In genomic region chrY:2949590-2950252, GRCh38 we compare ENCODE assay signal across 20 cellular contexts. TPM values are rescaled to one million over a fixed set of nuclear protein-coding genes. Genes with fewer than 3 reads are reported as not detected.
A peak's percentile ranks its signal among the peaks of the same experiment; 100 is the strongest.
DNase-seq lines count a peak whose midpoint lies in the region; ATAC-seq and TF ChIP-seq lines count a peak whose summit lies in the region.
"Had no signal": no experiment of that assay in that cellular context is flagged by ENCODE, and none has a peak within 500 bp of the region (broad histone marks: within the 10 kb centered on the region; RNA-seq: fewer than 3 reads in every experiment).

No MANE protein-coding gene starts in this region.

- peaks cover 89% of the 10 kb centered on the region for H3K4me1 ChIP-seq in DOHH2 (ENCODE audit: control insufficient read depth, low read length)
- H3K4me1 ChIP-seq in mucosa of descending colon (ENCODE audit: low read depth), result peaks cover 4% of the 10 kb centered on the region
- H3K4me1 ChIP-seq: BE2C, psoas muscle had no signal

- peaks cover 35% of the 10 kb centered on the region for H3K4me1 Mint-ChIP-seq in activated T-helper 2 cell treated with anti-CD3 and anti-CD28 coated beads, Interferon-gamma antibody, Interleukin-2, Interleukin-4, amounts not matched to agents 10 μg/mL and 5 μg/mL and 100 μg/mL, durations not matched to agents 14 hours and 24 hours and 36 hours (ENCODE audit: low read depth)

- H3K4me3 Mint-ChIP-seq in activated T-helper 2 cell treated with anti-CD3 and anti-CD28 coated beads, Interferon-gamma antibody, Interleukin-2, Interleukin-4, amounts not matched to agents 10 μg/mL and 5 μg/mL and 100 μg/mL, durations not matched to agents 14 hours and 24 hours and 36 hours (ENCODE audit: low read depth), result no peak overlapping the region
- H3K4me3 Mint-ChIP-seq: naive thymus-derived CD4-positive, alpha-beta T cell had no signal

- peaks cover 17% of the 10 kb centered on the region for H3K36me3 Mint-ChIP-seq in activated T-helper 2 cell treated with anti-CD3 and anti-CD28 coated beads, Interferon-gamma antibody, Interleukin-2, Interleukin-4, amounts not matched to agents 10 μg/mL and 5 μg/mL and 100 μg/mL, durations not matched to agents 14 hours and 24 hours and 36 hours (ENCODE audit: low read depth)

- H3K9me3 Mint-ChIP-seq in activated T-helper 2 cell treated with anti-CD3 and anti-CD28 coated beads, Interferon-gamma antibody, Interleukin-2, Interleukin-4, amounts not matched to agents 10 μg/mL and 5 μg/mL and 100 μg/mL, durations not matched to agents 14 hours and 24 hours and 36 hours, result no peaks in the 10 kb centered on the region
- H3K9me3 Mint-ChIP-seq: naive thymus-derived CD4-positive, alpha-beta T cell had no signal

- intact Hi-C loops in activated T-helper 2 cell treated with anti-CD3 and anti-CD28 coated beads, Interferon-gamma antibody, Interleukin-2, Interleukin-4, amounts not matched to agents 10 μg/mL and 5 μg/mL and 100 μg/mL, durations not matched to agents 14 hours and 24 hours and 36 hours (cut with micrococcal nuclease), result loop anchor here (2.0 kb wide), 1 partner anchor 53 kb away; no protein-coding TSS in a partner anchor
- intact Hi-C loops in mucosa of descending colon (cut with DNase I, micrococcal nuclease), result no loop called here

- H3K36me3 ChIP-seq in DOHH2 (ENCODE audit: control insufficient read depth, low read length) (peaks cover 4% of the 10 kb centered on the region; the same call in 1 of the 2 replicates), mucosa of descending colon (ENCODE audit: low read depth) (no peaks in the 10 kb centered on the region)
- H3K36me3 ChIP-seq: BE2C had no signal

- H3K9me2 ChIP-seq in DOHH2 (replicated peaks; ENCODE audit: control insufficient read depth, low read length), result no peaks in the 10 kb centered on the region

- peak overlapping the region; percentile 72 for H3K4me2 ChIP-seq in DOHH2 (ENCODE audit: low read length)

- ATAC-seq in GM19455 (IDR thresholded peaks at IDR 0.05; ENCODE audit: unreplicated experiment) (peak; percentile 68), HG03103 (IDR thresholded peaks at IDR 0.05; ENCODE audit: low read depth, unreplicated experiment) (peak; percentile 67), GM18520 (IDR thresholded peaks at IDR 0.05; ENCODE audit: unreplicated experiment) (no peak), mucosa of descending colon (no peak)
- ATAC-seq: HCT116; left ventricle myocardium superior; naive thymus-derived CD4-positive, alpha-beta T cell; psoas muscle had no signal

- no peak for DNase-seq in activated T-helper 2 cell treated with anti-CD3 and anti-CD28 coated beads, Interferon-gamma antibody, Interleukin-2, Interleukin-4, amounts not matched to agents 10 μg/mL and 5 μg/mL and 100 μg/mL, durations not matched to agents 14 hours and 24 hours and 36 hours (ENCODE audit: low spot score)
- no peak for DNase-seq in DMS153 (lab: John Stamatoyannopoulos, UW)
- DNase-seq in mucosa of descending colon, result no peak
- no peak for DNase-seq in foreskin melanocyte
- DNase-seq: aorta; BE2C; cortex of kidney; DMS79; Karpas-422; left ventricle myocardium superior; NCI-H187 treated with DMSO at 0.1 percent for 48 hours; NCI-H526; psoas muscle; stimulated activated naive CD4-positive, alpha-beta T cell had no signal

- peaks cover 91% of the 10 kb centered on the region for H3K79me2 ChIP-seq in DOHH2 (ENCODE audit: control insufficient read depth, low read length)

- H3F3A ChIP-seq in DOHH2 (ENCODE audit: control insufficient read depth, insufficient read depth), result no peaks in the 10 kb centered on the region

- H3K9me3 ChIP-seq in DOHH2 (ENCODE audit: control insufficient read depth, insufficient read depth, low read length) (no peaks in the 10 kb centered on the region), mucosa of descending colon (no peaks in the 10 kb centered on the region)
- H3K9me3 ChIP-seq: BE2C, psoas muscle had no signal

- peak overlapping the region; percentile 59 for H3K27ac ChIP-seq in DOHH2 (ENCODE audit: low read depth, low read length)
- H3K27ac ChIP-seq: psoas muscle had no signal

- H3K4me3 ChIP-seq in DOHH2 (ENCODE audit: low read length), result peak overlapping the region; percentile 43
- H3K4me3 ChIP-seq in mucosa of descending colon, result no peak overlapping the region
- H3K4me3 ChIP-seq: psoas muscle had no signal

- peak overlapping the region; percentile 38 for H3K27ac Mint-ChIP-seq in activated T-helper 2 cell treated with anti-CD3 and anti-CD28 coated beads, Interferon-gamma antibody, Interleukin-2, Interleukin-4, amounts not matched to agents 10 μg/mL and 5 μg/mL and 100 μg/mL, durations not matched to agents 14 hours and 24 hours and 36 hours
- H3K27ac Mint-ChIP-seq: naive thymus-derived CD4-positive, alpha-beta T cell had no signal

- no peaks in the 10 kb centered on the region for H3K27me3 ChIP-seq in DOHH2 (ENCODE audit: control insufficient read depth, low read length)
- H3K27me3 ChIP-seq: BE2C had no signal

- H4K20me1 ChIP-seq in DOHH2 (ENCODE audit: control insufficient read depth, insufficient read depth, low read depth, low read length), result no peaks in the 10 kb centered on the region

- no peaks in the 10 kb centered on the region for H3K27me3 Mint-ChIP-seq in activated T-helper 2 cell treated with anti-CD3 and anti-CD28 coated beads, Interferon-gamma antibody, Interleukin-2, Interleukin-4, amounts not matched to agents 10 μg/mL and 5 μg/mL and 100 μg/mL, durations not matched to agents 14 hours and 24 hours and 36 hours (ENCODE audit: low read depth)
- H3K27me3 Mint-ChIP-seq: naive thymus-derived CD4-positive, alpha-beta T cell had no signal

- no peak for TF ChIP-seq CTCF in DOHH2 (IDR thresholded peaks at IDR 0.05; ENCODE audit: low read depth, low read length, poor library complexity, severe bottlenecking)
- no peak for TF ChIP-seq CTCF in mucosa of descending colon (IDR thresholded peaks at IDR 0.05)

RNA-seq across cellular contexts. Expression of gene ZFY, which starts 14.5 kb away (rescaled TPM):
- total RNA-seq in activated T-helper 2 cell treated with anti-CD3 and anti-CD28 coated beads, Interferon-gamma antibody, Interleukin-2, Interleukin-4, amounts not matched to agents 10 μg/mL and 5 μg/mL and 100 μg/mL, durations not matched to agents 14 hours and 24 hours and 36 hours, result 18.6 and 21.2 TPM in 2 replicates
- total RNA-seq in mucosa of descending colon, result 10 to 100 TPM in 2 of 3 donors, not detected in 1; 12.6 to 28.5 TPM
- total RNA-seq: aorta, psoas muscle had no signal

Comparison
In these comparisons a context has a peak if more than half of its experiments do, and no peak if none do; other contexts are left out.
1. ATAC-seq: peak in GM19455 (single experiment) and HG03103 (single experiment); none in GM18520 (single experiment) and mucosa of descending colon (single experiment).